21 cellular contexts compared by ENCODE assay signal in the genomic region with DNA sequence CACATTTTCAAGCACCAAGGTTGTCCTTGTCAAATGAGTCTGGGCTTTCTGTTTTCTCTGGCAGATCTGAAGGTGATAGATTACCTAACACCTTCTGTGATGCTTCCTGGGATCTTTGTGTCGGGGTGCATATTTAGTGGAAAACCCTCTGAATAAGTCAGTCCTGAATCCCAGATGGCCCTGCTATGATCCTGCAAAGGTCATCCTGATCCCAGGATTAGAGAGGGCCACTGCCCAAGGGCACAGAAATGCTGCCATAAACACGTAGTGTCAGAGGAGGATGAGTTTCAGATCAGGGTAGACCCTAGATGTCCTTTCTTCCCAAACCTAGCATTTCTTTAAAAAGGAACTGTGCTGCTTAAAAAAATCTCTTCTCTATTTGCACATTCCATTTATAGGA. TPM values are rescaled to one million over a fixed set of nuclear protein-coding genes. Genes with fewer than 3 reads are reported as not detected.
"Had no signal": no experiment of that assay in that cellular context is flagged by ENCODE, and none has a peak within 500 bp of the region (broad histone marks: within the 10 kb centered on the region; RNA-seq: fewer than 3 reads in every experiment).

No MANE protein-coding gene starts in this region.

- H3K4me3 ChIP-seq: colonic mucosa, esophagus squamous epithelium, pancreas, psoas muscle, right lobe of liver, tibial nerve, upper lobe of right lung had no signal

- H3K9me3 Mint-ChIP-seq: naive B cell; nephron; stimulated activated effector memory CD8-positive, alpha-beta T cell treated with anti-CD3 and anti-CD28 coated beads, Interleukin-12 subunit alpha, Interleukin-12 subunit beta, amount 100 ng/mL, for 72 hours had no signal

- H3K27ac ChIP-seq: colonic mucosa, esophagus squamous epithelium, psoas muscle, right lobe of liver, tibial nerve, upper lobe of right lung had no signal

- H3K9me3 ChIP-seq: colonic mucosa, esophagus squamous epithelium, pancreas, psoas muscle, right lobe of liver, tibial nerve, upper lobe of right lung had no signal

- H3K4me1 ChIP-seq: colonic mucosa, esophagus squamous epithelium, psoas muscle, right lobe of liver, upper lobe of right lung had no signal

- H3K27me3 Mint-ChIP-seq: naive B cell had no signal

- DNase-seq: colonic mucosa; dermis blood vessel endothelial cell; esophagus squamous epithelium; foreskin fibroblast; head of caudate nucleus; hippocampal formation; kidney glomerular epithelial cell; midbrain; naive B cell; occipital lobe; pancreas; psoas muscle; retina; right lobe of liver; stimulated activated CD4-positive, alpha-beta T cell treated with anti-CD3 and anti-CD28 coated beads, Interleukin-4, amount 100 ng/mL, for 1 hour; stimulated activated CD8-positive, alpha-beta memory T cell treated with anti-CD3 and anti-CD28 coated beads, Interleukin-4, amount 100 ng/mL, for 48 hours; stimulated activated naive CD8-positive, alpha-beta T cell treated with anti-CD3 and anti-CD28 coated beads, Interleukin-15, Interleukin-2, amounts not matched to agents 100 U/mL and 50 U/mL, for 24 hours; upper lobe of right lung had no signal

- H3K27me3 ChIP-seq: colonic mucosa, esophagus squamous epithelium, pancreas, right lobe of liver, tibial nerve, upper lobe of right lung had no signal

- ATAC-seq: psoas muscle; right lobe of liver; stimulated activated effector memory CD8-positive, alpha-beta T cell treated with anti-CD3 and anti-CD28 coated beads, Interleukin-12 subunit alpha, Interleukin-12 subunit beta, amount 100 ng/mL, for 72 hours; stimulated activated naive CD8-positive, alpha-beta T cell treated with anti-CD3 and anti-CD28 coated beads, Interleukin-15, Interleukin-2, amounts not matched to agents 100 U/mL and 50 U/mL, for 24 hours; upper lobe of right lung had no signal

- H3K4me3 Mint-ChIP-seq: nephron; stimulated activated effector memory CD8-positive, alpha-beta T cell treated with anti-CD3 and anti-CD28 coated beads, Interleukin-12 subunit alpha, Interleukin-12 subunit beta, amount 100 ng/mL, for 72 hours had no signal

- H3K4me1 Mint-ChIP-seq: stimulated activated effector memory CD8-positive, alpha-beta T cell treated with anti-CD3 and anti-CD28 coated beads, Interleukin-12 subunit alpha, Interleukin-12 subunit beta, amount 100 ng/mL, for 72 hours had no signal

- H3K36me3 ChIP-seq: colonic mucosa, esophagus squamous epithelium, right lobe of liver, tibial nerve, upper lobe of right lung had no signal

- H3K36me3 Mint-ChIP-seq: stimulated activated effector memory CD8-positive, alpha-beta T cell treated with anti-CD3 and anti-CD28 coated beads, Interleukin-12 subunit alpha, Interleukin-12 subunit beta, amount 100 ng/mL, for 72 hours had no signal

- H3K27ac Mint-ChIP-seq: nephron; stimulated activated effector memory CD8-positive, alpha-beta T cell treated with anti-CD3 and anti-CD28 coated beads, Interleukin-12 subunit alpha, Interleukin-12 subunit beta, amount 100 ng/mL, for 72 hours had no signal

RNA-seq across cellular contexts. Expression of gene AGR2, which starts 19.0 kb away (rescaled TPM):
- total RNA-seq: psoas muscle, tibial nerve had no signal
